Comparison of ENCODE assay signal across 16 cellular contexts in genomic region chr6:303948-304558, GRCh38. TPM values are rescaled to one million over a fixed set of nuclear protein-coding genes. Genes with fewer than 3 reads are reported as not detected.
DNase-seq lines count a peak whose midpoint lies in the region; ATAC-seq, FAIRE-seq and TF ChIP-seq lines count a peak whose summit lies in the region.
"Had no signal": no experiment of that assay in that cellular context is flagged by ENCODE, and none has a peak within 500 bp of the region (broad histone marks: within the 10 kb centered on the region; RNA-seq: fewer than 3 reads in every experiment).

No MANE protein-coding gene starts in this region.

- no peak overlapping the region for H2AFZ ChIP-seq in Loucy (ENCODE audit: low read length)
- H2AFZ ChIP-seq in H1 (ENCODE audit: low read length), result no peak overlapping the region

- no peak overlapping the region for H3K4me3 ChIP-seq in Loucy (ENCODE audit: low read length, poor library complexity, severe bottlenecking)
- no peak overlapping the region for H3K4me3 ChIP-seq in H1 (ENCODE audit: extremely low read depth in 1 of 4, insufficient read depth in 2 of 4, low read depth in 3 of 4, low read length in 4 of 4)
- H3K4me3 ChIP-seq: heart right ventricle had no signal

- DNase-seq in H1 (ENCODE audit: low read depth in 1 of 2, low spot score in 2 of 2) (no peak), substantia nigra (lab: John Stamatoyannopoulos, UW) (no peak), left colon (no peak), NCI-H2227 treated with DMSO at 0.1 percent for 48 hours (lab: John Stamatoyannopoulos, UW) (no peak)
- DNase-seq: CD4-positive, alpha-beta T cell; erythroblast; heart right ventricle; naive B cell; NCI-H146; NCI-H446 treated with DMSO at 0.1 percent for 48 hours; stimulated activated CD4-positive, alpha-beta T cell treated with anti-CD3 and anti-CD28 coated beads, Interleukin-1b, Interleukin-23, amount 100 ng/mL, for 48 hours; T-helper 1 cell had no signal

- no peak overlapping the region for H3K9ac ChIP-seq in Loucy (ENCODE audit: low read depth, low read length, poor library complexity, severe bottlenecking)
- no peak overlapping the region for H3K9ac ChIP-seq in H1 (replicated peaks in 1 of 4; ENCODE audit: extremely low read depth in 1 of 4, low read depth in 3 of 4, low read length in 3 of 4)

- peak; percentile 54 for TF ChIP-seq CTCF in GM12874 (IDR thresholded peaks at IDR 0.05; ENCODE audit: insufficient read depth, low read depth, low read length)
- peak; percentile 55 for TF ChIP-seq CTCF in Loucy (conservative IDR thresholded peaks at IDR 0.05; ENCODE audit: low read length)
- peak; percentile 61 to 78 (median 67) for TF ChIP-seq CTCF in H1 (IDR thresholded peaks at IDR 0.05; ENCODE audit: control extremely low read depth in 1 of 3, insufficient read depth in 1 of 3, low read depth in 1 of 3, low read length in 3 of 3)

- H3K79me2 ChIP-seq in Loucy (ENCODE audit: insufficient read depth, low read length) (peaks cover 19% of the 10 kb centered on the region), H1 (ENCODE audit: control insufficient read depth in 1 of 2, insufficient read depth in 2 of 2, low read length in 2 of 2) (peaks cover 4 to 8% of the 10 kb centered on the region in 2 experiments; a peak in 2 of 4 replicates)

- H2BK15ac ChIP-seq in H1 (ENCODE audit: low read length), result no peak overlapping the region

- no peaks in the 10 kb centered on the region for H4K20me1 ChIP-seq in Loucy (ENCODE audit: insufficient read depth, low read length, poor library complexity, severe bottlenecking)
- no peaks in the 10 kb centered on the region for H4K20me1 ChIP-seq in H1 (replicated peaks in 1 of 2; ENCODE audit: control insufficient read depth in 1 of 2, insufficient read depth in 2 of 2, low read length in 2 of 2)

- FAIRE-seq in H1 (lab: Jason Lieb, UNC), result no peak

- H3K9me3 ChIP-seq in Loucy (ENCODE audit: insufficient read depth, low read depth, low read length) (no peaks in the 10 kb centered on the region), H1 (ENCODE audit: insufficient read depth in 2 of 2, low read depth in 1 of 2, low read length in 1 of 2) (peaks cover 52 to 85% of the 10 kb centered on the region in 2 experiments)
- H3K9me3 ChIP-seq: heart right ventricle had no signal

- H4K91ac ChIP-seq in H1 (replicated peaks; ENCODE audit: insufficient read length, low read length), result no peak overlapping the region

- H3K27me3 ChIP-seq in Loucy (ENCODE audit: insufficient read depth, low read length, poor library complexity, severe bottlenecking) (no peaks in the 10 kb centered on the region), H1 (replicated peaks in 1 of 4; ENCODE audit: control insufficient read depth in 3 of 4, extremely low read depth in 1 of 4, insufficient read depth in 3 of 4, low read length in 3 of 4) (no peaks in the 10 kb centered on the region; a peak in 2 of 7 replicates)
- H3K27me3 ChIP-seq: heart right ventricle had no signal

- no peak for TF ChIP-seq POLR2A in H1 (IDR thresholded peaks at IDR 0.05; ENCODE audit: control extremely low read depth in 1 of 2, low read depth in 2 of 2, low read length in 2 of 2)

- no peaks in the 10 kb centered on the region for H3K23me2 ChIP-seq in H1 (ENCODE audit: low read depth, low read length)

- H2AK5ac ChIP-seq in H1 (ENCODE audit: low read depth, low read length), result no peak overlapping the region

- no peak overlapping the region for H2BK12ac ChIP-seq in H1 (ENCODE audit: low read depth, low read length)

- H4K5ac ChIP-seq in H1 (ENCODE audit: insufficient read length, low read depth, low read length), result no peak overlapping the region

- peaks cover 5% of the 10 kb centered on the region; the same call in 1 of the 2 replicates for H3K79me1 ChIP-seq in H1 (ENCODE audit: low read depth, low read length)

- no peak overlapping the region for H2BK5ac ChIP-seq in H1 (ENCODE audit: low read depth, low read length)

- ATAC-seq in left colon (no peak), HG02623 (IDR thresholded peaks at IDR 0.05; ENCODE audit: unreplicated experiment) (no peak)
- ATAC-seq: left lobe of liver had no signal

- H3K56ac ChIP-seq in H1 (replicated peaks; ENCODE audit: insufficient read length, low read depth, low read length), result no peak overlapping the region

- intact Hi-C loops in left colon (cut with DNase I, micrococcal nuclease), result no loop called here

- no peak overlapping the region for H4K8ac ChIP-seq in H1 (ENCODE audit: extremely low read depth, insufficient read depth, low read length)

- peak; percentile 47 to 68 for TF ChIP-seq RAD21 in H1 (IDR thresholded peaks at IDR 0.05 in 1 of 2, conservative IDR thresholded peaks at IDR 0.05 in 1 of 2; ENCODE audit: low read depth in 2 of 2, low read length in 2 of 2)

- H2BK120ac ChIP-seq in H1 (replicated peaks; ENCODE audit: low read depth, low read length), result no peak overlapping the region

- no peak for TF ChIP-seq EP300 in H1 (IDR thresholded peaks at IDR 0.05; ENCODE audit: borderline replicate concordance in 1 of 2, low read depth in 2 of 2, low read length in 2 of 2)

- H3K18ac ChIP-seq in H1 (ENCODE audit: extremely low read depth, low read length), result no peak overlapping the region

- WGBS in H1 (ENCODE audit: extremely low coverage in 1 of 2, insufficient coverage in 1 of 2, insufficient read length in 1 of 2, insufficient replicate concordance in 2 of 2, low coverage in 1 of 2, low lambda C conversion rate in 2 of 2, missing lambda C conversion rate in 1 of 2), 2 experiments, result 89% methylated on average over 21 of the region's 21 CpGs; no CpG with 5 or more reads in 1 of the 2 experiments

- no peak overlapping the region for H2BK20ac ChIP-seq in H1 (ENCODE audit: low read length)

- H3K4ac ChIP-seq in H1 (replicated peaks; ENCODE audit: insufficient read length, low read depth, low read length), result no peak overlapping the region

- H3K4me1 ChIP-seq in Loucy (ENCODE audit: insufficient read depth, low read length, poor library complexity, severe bottlenecking) (peaks cover 23% of the 10 kb centered on the region), H1 (replicated peaks in 1 of 4; ENCODE audit: control insufficient read depth in 3 of 4, insufficient read depth in 4 of 4, low read length in 3 of 4) (peaks cover 0 to 3% (median 0%) of the 10 kb centered on the region in 4 experiments; a peak in 2 of 7 replicates)

- no peak overlapping the region for H3K4me2 ChIP-seq in Loucy (ENCODE audit: low read depth, low read length, poor library complexity, severe bottlenecking)
- H3K4me2 ChIP-seq in H1 (ENCODE audit: insufficient read depth in 1 of 2, low read depth in 2 of 2, low read length in 2 of 2), result no peak overlapping the region

- CTCF ChIA-PET in H1 (lab: Charles Lee; ENCODE audit: partially characterized antibody), result interaction anchor here (0.9 to 2.3 kb wide), 3 partner anchors 10 to 149 kb away, joined by 3 to 8 read pairs (median 5); no protein-coding TSS in a partner anchor

- H3K27ac ChIP-seq in H1 (ENCODE audit: low read depth, low read length) (no peak overlapping the region), substantia nigra (ENCODE audit: low read depth, low read length, poor library complexity, severe bottlenecking) (peak overlapping the region; percentile 27)
- H3K27ac ChIP-seq: heart right ventricle had no signal

- H3F3A ChIP-seq in Loucy (ENCODE audit: low read depth), result no peaks in the 10 kb centered on the region

- H3K14ac ChIP-seq in H1 (ENCODE audit: insufficient read length), result no peak overlapping the region

- H3K9me2 ChIP-seq in Loucy (replicated peaks; ENCODE audit: low read depth, low read length), result no peaks in the 10 kb centered on the region

- no peak overlapping the region for H3K23ac ChIP-seq in H1 (ENCODE audit: insufficient read length)

- H3K36me3 ChIP-seq in Loucy (ENCODE audit: insufficient read depth, low read length), result peaks cover 6% of the 10 kb centered on the region; the same call in 1 of the 2 replicates
- no peaks in the 10 kb centered on the region; a peak in 1 of 8 replicates for H3K36me3 ChIP-seq in H1 (ENCODE audit: control insufficient read depth in 2 of 4, insufficient read depth in 4 of 4, low read length in 3 of 4)

- POLR2A ChIA-PET in H1 (lab: Charles Lee; ENCODE audit: partially characterized antibody), result no interaction called here

TF ChIP-seq in H1, 55 proteins besides CTCF, POLR2A, EP300 and RAD21:
- TF ChIP-seq GABPA (IDR thresholded peaks at IDR 0.05; ENCODE audit: borderline replicate concordance, insufficient read depth, low read length) (no peak), EGR1 (IDR thresholded peaks at IDR 0.05; ENCODE audit: borderline replicate concordance, low read depth, low read length) (no peak), SRF (IDR thresholded peaks at IDR 0.05; ENCODE audit: low read depth, low read length) (no peak), PHF8 (conservative IDR thresholded peaks at IDR 0.05; ENCODE audit: low read depth, low read length) (no peak), KDM4A (IDR thresholded peaks at IDR 0.05; ENCODE audit: low read depth, low read length, severe bottlenecking) (no peak), RXRA (IDR thresholded peaks at IDR 0.05; ENCODE audit: insufficient read depth, low read depth, low read length) (no peak), HDAC6 (IDR thresholded peaks at IDR 0.05; ENCODE audit: low read depth, low read length) (no peak), RBBP5 (IDR thresholded peaks at IDR 0.05; ENCODE audit: borderline replicate concordance, low read depth, low read length) (no peak), TBP (IDR thresholded peaks at IDR 0.05; ENCODE audit: low read depth, low read length) (no peak), TAF7 (optimal IDR thresholded peaks at IDR 0.05; ENCODE audit: borderline replicate concordance, low read depth, low read length) (no peak)

RNA-seq across cellular contexts. Expression of gene DUSP22, which starts 11.8 kb away (rescaled TPM):
- total RNA-seq in H1 (2021; fragmentation: NEBNext Ultra II Directional; extraction: Animal tissue kit (Norgen Biotek cat#: 25700)), result 29.8 and 32.4 TPM in 2 replicates
- 15.5 and 27.2 TPM in 2 replicates for polyA plus RNA-seq in H1 (2011; rRNA removed)
- 24.9 TPM for polyA plus RNA-seq in H1 (2011; cell fraction: cytosol; rRNA removed)
- polyA plus RNA-seq in H1 (2011; cell fraction: nucleus; rRNA removed), result 31.8 TPM
- 25.3 to 32.8 TPM (median 28.0 TPM) in 4 replicates for polyA plus RNA-seq in H1 (2012, experiment 1 of 2)
- polyA plus RNA-seq in H1 (2012, experiment 2 of 2), result 25.0 TPM
- 16.8 TPM for polyA plus RNA-seq in H1 (2013, experiment 1 of 2)
- polyA plus RNA-seq in H1 (2013, experiment 2 of 2), result 17.0 TPM
- polyA minus RNA-seq in H1 (2011; rRNA and poly(A)+ RNA removed), result 19.7 and 20.7 TPM in 2 replicates
- 8.5 TPM for polyA minus RNA-seq in H1 (2011; cell fraction: cytosol; rRNA and poly(A)+ RNA removed)
- polyA minus RNA-seq in H1 (2011; cell fraction: nucleus; rRNA and poly(A)+ RNA removed), result 19.9 TPM
- 10 to 100 TPM; 26.5 to 29.5 TPM for total RNA-seq in left colon
